In the genomic region with DNA sequence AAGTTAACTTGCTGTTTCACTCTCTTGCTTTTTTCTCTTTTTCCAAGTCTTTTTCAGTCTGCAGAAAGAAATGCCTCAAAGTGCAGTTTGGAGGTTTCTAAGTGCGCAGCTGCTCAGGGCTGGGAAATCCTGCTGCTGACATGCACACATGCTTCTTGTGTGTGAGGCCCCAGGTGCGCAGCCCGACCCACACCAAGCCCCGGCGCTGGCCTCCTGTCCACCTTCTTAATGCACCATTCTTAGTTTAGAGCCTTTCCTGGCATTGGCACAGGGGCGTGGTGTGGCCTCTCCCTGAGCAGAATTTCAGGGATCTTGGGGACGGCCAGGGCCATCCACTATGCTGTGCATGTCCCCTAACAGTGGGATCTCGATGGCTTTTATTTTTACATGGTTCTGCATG, we compare ENCODE assay signal across 20 cellular contexts.
"Had no signal": no experiment of that assay in that cellular context is flagged by ENCODE, and none has a peak within 500 bp of the region (broad histone marks: within the 10 kb centered on the region; RNA-seq: fewer than 3 reads in every experiment).

No MANE protein-coding gene starts in this region.

- DNase-seq: KBM-7, MV-4-11, NCI-H1048, NCI-H1105, NCI-H1417, NCI-H1436 treated with DMSO at 0.1 percent for 48 hours, NCI-H1694, NCI-H187 treated with DMSO at 0.1 percent for 48 hours, NCI-H2029 treated with DMSO at 0.1 percent for 48 hours, NCI-H2171 treated with DMSO at 0.1 percent for 48 hours, NCI-H345, NCI-H446 treated with DMSO at 0.1 percent for 48 hours, NCI-H510A treated with DMSO at 0.1 percent for 48 hours, NCI-H526, NCI-H82, SHP77, SJCRH30 had no signal

- H3K4me3 ChIP-seq: SJCRH30 had no signal

- ATAC-seq: SK-N-SH treated with all-trans-retinoic acid at 6 μM for 48 hours had no signal

- H3K27ac ChIP-seq: HL-60, RWPE1, SJCRH30 had no signal

- H3K4me1 ChIP-seq: SJCRH30 had no signal

- H3K36me3 ChIP-seq: SJCRH30 had no signal
